ENCODE assay signal across 8 cellular contexts in genomic region chr10:11036424-11037011, GRCh38. TPM values are rescaled to one million over a fixed set of nuclear protein-coding genes. Genes with fewer than 3 reads are reported as not detected.
DNase-seq lines count a peak whose midpoint lies in the region; ATAC-seq and TF ChIP-seq lines count a peak whose summit lies in the region.

No MANE protein-coding gene starts in this region.

- TF ChIP-seq EP300 in suprapubic skin (IDR thresholded peaks at IDR 0.05): no peak

- peak overlapping the region in 8 of 12 donors; percentile 4 to 88 (median 65) for H3K27ac ChIP-seq in heart left ventricle
- no peak overlapping the region for H3K27ac ChIP-seq in suprapubic skin

- TF ChIP-seq POLR2A in heart left ventricle (IDR thresholded peaks at IDR 0.05): no peak
- TF ChIP-seq POLR2A in suprapubic skin (IDR thresholded peaks at IDR 0.05): no peak

- TF ChIP-seq CTCF in heart left ventricle (IDR thresholded peaks at IDR 0.05) (peak; percentile 35 to 75 (median 65)), suprapubic skin (IDR thresholded peaks at IDR 0.05) (peak; percentile 25 to 35)

- no peaks in the 10 kb centered on the region for H3K9me3 ChIP-seq in heart left ventricle
- no peaks in the 10 kb centered on the region for H3K9me3 ChIP-seq in suprapubic skin

- intact Hi-C loops in heart left ventricle (cut with DNase I): loop anchor here in 3 of 10 donors (5.0 to 10.0 kb wide), 3 partner anchors 131 to 802 kb away; no protein-coding TSS in a partner anchor

- H3K36me3 ChIP-seq in heart left ventricle (no peaks in the 10 kb centered on the region), suprapubic skin (no peaks in the 10 kb centered on the region)

- H3K4me1 ChIP-seq in heart left ventricle (peaks cover 7 to 59% (median 32%) of the 10 kb centered on the region in 12 donors), suprapubic skin (peaks cover 16% of the 10 kb centered on the region)

- ATAC-seq in heart left ventricle: peak; percentile 50 to 60 (median 59)
- ATAC-seq in GM18520 (IDR thresholded peaks at IDR 0.05; ENCODE audit: unreplicated experiment): no peak
- no peak for ATAC-seq in HG02884 (IDR thresholded peaks at IDR 0.05; ENCODE audit: unreplicated experiment)

- WGBS in heart left ventricle, 4 donors: 82 to 92% (median 88%) methylated on average over 5 of the region's 5 CpGs
- 79% methylated on average over 5 of the region's 5 CpGs for WGBS in suprapubic skin

- DNase-seq in NCI-H510A treated with DMSO at 0.1 percent for 48 hours (lab: John Stamatoyannopoulos, UW) (peak; percentile 1), NCI-H510A (lab: John Stamatoyannopoulos, UW) (no peak), SHP77 treated with DMSO at 0.1 percent for 48 hours (lab: John Stamatoyannopoulos, UW) (peak; percentile 11), heart left ventricle (peak in 1 of 5 donors; percentile 37), suprapubic skin (ENCODE audit: low spot score in 2 of 2) (no peak)
- no peak for DNase-seq in effector CD8-positive, alpha-beta T cell (lab: John Stamatoyannopoulos, UW)

- no peaks in the 10 kb centered on the region for H3K27me3 ChIP-seq in heart left ventricle
- H3K27me3 ChIP-seq in suprapubic skin: no peaks in the 10 kb centered on the region

- no peak overlapping the region for H3K4me3 ChIP-seq in heart left ventricle
- no peak overlapping the region for H3K4me3 ChIP-seq in suprapubic skin

RNA-seq across cellular contexts. Expression of gene CELF2, which starts 18.8 kb away (rescaled TPM):
- total RNA-seq in heart left ventricle: 100 to 1,000 TPM in 1 of 9 donors, 10 to 100 TPM in 8; 61.2 to 103 (median 73.3) TPM
- 10 to 100 TPM; 14.2 to 33.3 TPM for polyA plus RNA-seq in heart left ventricle
- total RNA-seq in suprapubic skin: 10 to 100 TPM in 3 of 4 donors, 1 to 10 TPM in 1; 8.7 to 28.6 (median 22.9) TPM

Comparison
In these comparisons a context has a peak if more than half of its experiments do, and no peak if none do; other contexts are left out.
1. DNase-seq: peak in NCI-H510A treated with DMSO at 0.1 percent for 48 hours (single experiment) and SHP77 treated with DMSO at 0.1 percent for 48 hours (single experiment); none in NCI-H510A (single experiment), suprapubic skin (0 of 2) and effector CD8-positive, alpha-beta T cell (single experiment).
2. ATAC-seq: peak in heart left ventricle (4 of 4); none in GM18520 (single experiment) and HG02884 (single experiment).